ENCODE assay signal across 7 cellular contexts in the genomic region with DNA sequence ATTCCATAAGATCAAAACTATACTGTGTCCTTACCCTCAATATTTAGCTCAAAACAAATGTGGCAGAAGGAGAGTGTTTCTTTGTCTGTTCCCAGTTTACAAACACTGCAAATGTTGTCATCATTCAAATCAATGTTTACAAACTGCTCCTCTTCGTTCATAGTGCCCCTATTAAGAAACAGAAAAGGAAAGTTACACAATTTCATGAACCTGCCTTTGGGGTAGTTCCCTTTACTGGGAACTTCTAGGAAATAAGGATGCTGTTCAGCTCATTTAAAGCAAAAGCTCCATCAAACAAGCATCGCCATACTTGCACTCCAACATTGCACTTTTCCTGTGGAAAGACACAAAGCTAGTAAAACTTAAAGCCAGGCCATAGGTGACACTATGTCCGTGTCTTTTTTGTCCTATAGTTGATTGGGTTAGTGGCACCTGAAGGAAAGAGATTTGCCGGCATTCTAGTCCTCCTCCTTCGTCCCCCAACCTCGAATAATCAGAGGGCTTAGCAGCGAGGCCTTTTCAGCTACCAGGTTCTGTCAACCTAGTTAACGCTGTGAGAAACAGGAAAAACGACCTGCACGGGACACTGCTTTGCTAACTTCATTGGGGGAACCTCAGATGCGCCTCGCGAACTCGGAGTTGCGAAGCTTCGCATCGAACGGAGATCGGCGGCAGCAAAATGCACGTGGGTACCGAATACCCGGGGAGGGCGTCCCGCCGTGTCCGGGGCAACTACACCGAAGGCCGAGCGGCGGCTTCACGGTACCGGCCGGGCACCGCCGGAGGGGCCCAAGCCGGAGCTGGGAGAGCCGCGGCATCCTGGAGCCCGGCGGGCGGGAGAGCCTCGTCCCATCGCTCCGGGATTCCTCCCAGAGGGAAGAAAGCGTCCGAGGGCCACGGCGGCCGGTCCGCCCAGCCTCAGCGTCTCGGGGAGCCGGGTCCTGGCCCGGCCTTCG. TPM values are rescaled to one million over a fixed set of nuclear protein-coding genes. Genes with fewer than 3 reads are reported as not detected.
DNase-seq lines count a peak whose midpoint lies in the region; ATAC-seq lines count a peak whose summit lies in the region.

No MANE protein-coding gene starts in this region.

- DNase-seq in NCI-H1105 treated with DMSO at 0.1 percent for 48 hours (lab: John Stamatoyannopoulos, UW), result peak; percentile 47
- DNase-seq in activated CD4-positive, alpha-beta memory T cell treated with anti-CD3 and anti-CD28 coated beads, Interleukin-2, amount 10 ng/mL, durations not matched to agents 7 days and 5 days, result peak; percentile 52
- peak; percentile 12 for DNase-seq in mucosa of gallbladder (ENCODE audit: low spot score)
- DNase-seq in stimulated activated effector memory CD8-positive, alpha-beta T cell treated with anti-CD3 and anti-CD28 coated beads, Interleukin-12 subunit alpha, Interleukin-12 subunit beta, amount 100 ng/mL, for 72 hours (ENCODE audit: low spot score in 2 of 2), result peak; percentile 31 to 77

- H3K9ac ChIP-seq in endocrine pancreas (ENCODE audit: control insufficient read depth, insufficient read depth, low read length), result peak overlapping the region; percentile 13

- H3K4me1 ChIP-seq in endocrine pancreas (ENCODE audit: control insufficient read depth, insufficient read depth, low read length), result no peaks in the 10 kb centered on the region

- CTCF ChIA-PET in activated CD4-positive, alpha-beta memory T cell treated with anti-CD3 and anti-CD28 coated beads, Interleukin-2, amount 10 ng/mL, durations not matched to agents 7 days and 5 days (lab: Charles Lee), result interaction anchor here (0.9 to 2.8 kb wide), 12 partner anchors 8 to 139 kb away, joined by 3 to 16 read pairs (median 4); no protein-coding TSS in a partner anchor

- no peaks in the 10 kb centered on the region for H3K27me3 ChIP-seq in endocrine pancreas (ENCODE audit: control insufficient read depth, insufficient read depth, low read length)

- H3K4me1 Mint-ChIP-seq in activated CD4-positive, alpha-beta memory T cell treated with anti-CD3 and anti-CD28 coated beads, Interleukin-2, amount 10 ng/mL, durations not matched to agents 7 days and 5 days, result peaks cover 51% of the 10 kb centered on the region
- peaks cover 32% of the 10 kb centered on the region for H3K4me1 Mint-ChIP-seq in stimulated activated effector memory CD8-positive, alpha-beta T cell treated with anti-CD3 and anti-CD28 coated beads, Interleukin-12 subunit alpha, Interleukin-12 subunit beta, amount 100 ng/mL, for 72 hours

- no peaks in the 10 kb centered on the region for H3K27me3 Mint-ChIP-seq in activated CD4-positive, alpha-beta memory T cell treated with anti-CD3 and anti-CD28 coated beads, Interleukin-2, amount 10 ng/mL, durations not matched to agents 7 days and 5 days

- peak overlapping the region; percentile 85 for H3K4me3 ChIP-seq in endocrine pancreas (ENCODE audit: control insufficient read depth, insufficient read depth, low read length)

- H3K9me3 ChIP-seq in endocrine pancreas (ENCODE audit: control insufficient read depth, low read length), result no peaks in the 10 kb centered on the region

- no peaks in the 10 kb centered on the region for H3K36me3 ChIP-seq in endocrine pancreas (ENCODE audit: control insufficient read depth, insufficient read depth, low read length)

- peaks cover 42% of the 10 kb centered on the region for H3K36me3 Mint-ChIP-seq in activated CD4-positive, alpha-beta memory T cell treated with anti-CD3 and anti-CD28 coated beads, Interleukin-2, amount 10 ng/mL, durations not matched to agents 7 days and 5 days (ENCODE audit: low read depth)
- H3K36me3 Mint-ChIP-seq in stimulated activated effector memory CD8-positive, alpha-beta T cell treated with anti-CD3 and anti-CD28 coated beads, Interleukin-12 subunit alpha, Interleukin-12 subunit beta, amount 100 ng/mL, for 72 hours, result peaks cover 64% of the 10 kb centered on the region

- peak overlapping the region; percentile 92 for H3K27ac Mint-ChIP-seq in activated CD4-positive, alpha-beta memory T cell treated with anti-CD3 and anti-CD28 coated beads, Interleukin-2, amount 10 ng/mL, durations not matched to agents 7 days and 5 days
- peak overlapping the region; percentile 100 for H3K27ac Mint-ChIP-seq in stimulated activated effector memory CD8-positive, alpha-beta T cell treated with anti-CD3 and anti-CD28 coated beads, Interleukin-12 subunit alpha, Interleukin-12 subunit beta, amount 100 ng/mL, for 72 hours

- peak overlapping the region; percentile 88 for H3K4me3 Mint-ChIP-seq in activated CD4-positive, alpha-beta memory T cell treated with anti-CD3 and anti-CD28 coated beads, Interleukin-2, amount 10 ng/mL, durations not matched to agents 7 days and 5 days
- peak overlapping the region; percentile 82 for H3K4me3 Mint-ChIP-seq in stimulated activated effector memory CD8-positive, alpha-beta T cell treated with anti-CD3 and anti-CD28 coated beads, Interleukin-12 subunit alpha, Interleukin-12 subunit beta, amount 100 ng/mL, for 72 hours

- H3K9me3 Mint-ChIP-seq in activated CD4-positive, alpha-beta memory T cell treated with anti-CD3 and anti-CD28 coated beads, Interleukin-2, amount 10 ng/mL, durations not matched to agents 7 days and 5 days, result no peaks in the 10 kb centered on the region
- H3K9me3 Mint-ChIP-seq in stimulated activated effector memory CD8-positive, alpha-beta T cell treated with anti-CD3 and anti-CD28 coated beads, Interleukin-12 subunit alpha, Interleukin-12 subunit beta, amount 100 ng/mL, for 72 hours, result no peaks in the 10 kb centered on the region

- ATAC-seq in GM18498 (IDR thresholded peaks at IDR 0.05; ENCODE audit: unreplicated experiment), result peak; percentile 17
- ATAC-seq in HG02623 (IDR thresholded peaks at IDR 0.05; ENCODE audit: unreplicated experiment), result peak; percentile 3
- peak; percentile 42 for ATAC-seq in stimulated activated effector memory CD8-positive, alpha-beta T cell treated with anti-CD3 and anti-CD28 coated beads, Interleukin-12 subunit alpha, Interleukin-12 subunit beta, amount 100 ng/mL, for 72 hours

- POLR2A ChIA-PET in activated CD4-positive, alpha-beta memory T cell treated with anti-CD3 and anti-CD28 coated beads, Interleukin-2, amount 10 ng/mL, durations not matched to agents 7 days and 5 days (lab: Charles Lee), result interaction anchor here (0.6 to 4.8 kb wide), 18 partner anchors 8 to 208 kb away, joined by 3 to 96 read pairs (median 5); no protein-coding TSS in a partner anchor

RNA-seq across cellular contexts. Expression of a gene that starts 0.7 kb away (rescaled TPM):
- total RNA-seq in activated CD4-positive, alpha-beta memory T cell treated with anti-CD3 and anti-CD28 coated beads, Interleukin-2, amount 10 ng/mL, durations not matched to agents 7 days and 5 days, result 10 to 100 TPM; 55.9 to 57.1 TPM
- 7.4 TPM for total RNA-seq in mucosa of gallbladder

Comparison
In these comparisons a context has a peak if more than half of its experiments do, and no peak if none do; other contexts are left out.
1. Peak in every context shown above with its lines: DNase-seq, ATAC-seq and H3K4me3 ChIP-seq.